In the genomic region with DNA sequence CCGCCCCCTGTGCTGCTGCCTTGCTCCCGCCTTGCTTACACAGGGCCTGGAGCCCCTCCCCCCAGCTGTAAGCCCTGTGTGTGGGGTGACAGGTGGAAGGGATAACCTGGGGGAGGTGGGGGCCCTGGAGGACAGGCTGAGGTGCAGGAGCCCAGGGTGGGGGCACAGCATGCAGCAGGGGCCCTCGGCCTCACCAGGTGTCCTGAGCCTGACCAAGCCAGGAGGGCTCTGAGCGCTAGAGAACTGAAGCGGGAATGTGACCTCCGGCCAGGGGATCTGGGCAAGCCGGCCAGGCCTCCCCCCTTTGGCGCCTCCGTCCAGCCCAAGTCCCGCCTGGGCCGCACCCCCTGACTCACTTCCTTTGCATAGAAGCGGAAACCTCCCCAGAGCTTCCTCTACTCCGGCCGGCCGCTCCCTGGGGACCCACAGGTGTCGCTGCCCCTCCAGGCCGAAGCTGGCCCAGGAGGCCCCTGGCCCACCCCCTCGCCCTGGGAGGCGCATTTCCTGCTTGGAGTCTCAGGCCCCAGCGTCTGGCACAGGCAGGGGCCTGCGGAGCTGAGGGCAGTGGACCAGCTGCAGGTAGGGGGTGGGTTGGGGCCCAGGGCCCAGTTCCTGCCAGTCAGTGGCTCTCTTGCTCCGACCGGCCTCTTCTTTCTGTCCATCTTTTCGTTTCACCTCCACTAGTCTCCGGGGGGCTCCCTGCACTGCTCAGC, we compare ENCODE assay signal across 8 cellular contexts. TPM values are rescaled to one million over a fixed set of nuclear protein-coding genes. Genes with fewer than 3 reads are reported as not detected.
DNase-seq lines count a peak whose midpoint lies in the region; ATAC-seq, FAIRE-seq and TF ChIP-seq lines count a peak whose summit lies in the region.

Gene TOR4A, plus strand, starts transcription at position 398 of the 713 bp plus-strand sequence. CDS start 964 bp downstream, outside the sequence.

- TF ChIP-seq POLR2A in GM18505 (IDR thresholded peaks at IDR 0.05; ENCODE audit: borderline replicate concordance, extremely low read depth, insufficient read depth, insufficient read length), result peak; percentile 74
- peak; percentile 79 to 92 for TF ChIP-seq POLR2A in Peyer's patch (IDR thresholded peaks at IDR 0.05)

- H3K27me3 ChIP-seq in Peyer's patch (no peaks in the 10 kb centered on the region), keratinocyte (ENCODE audit: control insufficient read depth, extremely low read depth, insufficient read depth, low read length) (peaks cover 3% of the 10 kb centered on the region)

- peak within 1 kb of the TSS; percentile 81 for H3K9ac ChIP-seq in keratinocyte (ENCODE audit: control insufficient read depth, extremely low read depth, insufficient read depth, low read length)

- no peak for TF ChIP-seq CTCF in AG04449 (IDR thresholded peaks at IDR 0.05; ENCODE audit: insufficient read depth, low read length, missing control alignments)
- peak in 5 of 6 experiments; percentile 7 to 50 (median 38) for TF ChIP-seq CTCF in Peyer's patch (IDR thresholded peaks at IDR 0.05)
- peak in 1 of 3 experiments; percentile 19 for TF ChIP-seq CTCF in keratinocyte (optimal IDR thresholded peaks at IDR 0.05 in 1 of 3, IDR thresholded peaks at IDR 0.05 in 1 of 3, conservative IDR thresholded peaks at IDR 0.05 in 1 of 3; ENCODE audit: extremely low read depth in 1 of 3, insufficient read depth in 2 of 3, low read length in 3 of 3)

- H3K36me3 Mint-ChIP-seq in stimulated activated effector memory CD8-positive, alpha-beta T cell treated with anti-CD3 and anti-CD28 coated beads, Interleukin-12 subunit alpha, Interleukin-12 subunit beta, amount 100 ng/mL, for 72 hours, result peaks cover 13% of the 10 kb centered on the region

- H3K9me3 Mint-ChIP-seq in stimulated activated effector memory CD8-positive, alpha-beta T cell treated with anti-CD3 and anti-CD28 coated beads, Interleukin-12 subunit alpha, Interleukin-12 subunit beta, amount 100 ng/mL, for 72 hours, result no peaks in the 10 kb centered on the region

- peak; percentile 46 for ATAC-seq in GM18505 (IDR thresholded peaks at IDR 0.05; ENCODE audit: unreplicated experiment)
- ATAC-seq in HG02970 (IDR thresholded peaks at IDR 0.05; ENCODE audit: low FRiP score, unreplicated experiment), result peak; percentile 76
- ATAC-seq in stimulated activated effector memory CD8-positive, alpha-beta T cell treated with anti-CD3 and anti-CD28 coated beads, Interleukin-12 subunit alpha, Interleukin-12 subunit beta, amount 100 ng/mL, for 72 hours, result peak; percentile 74

- POLR2A ChIA-PET in AG04449 (lab: Yijun Ruan, JAX), result interaction anchor here (1.0 to 2.2 kb wide), 3 partner anchors 13 to 36 kb away, joined by 4 to 18 read pairs (median 8); partner anchors contain the start of gene TUBB4B

- CTCF ChIA-PET in AG04449 (lab: Yijun Ruan, JAX), result interaction anchor here (0.8 to 1.9 kb wide), 9 partner anchors 9 to 167 kb away, joined by 3 to 7 read pairs (median 5); partner anchors contain the start of genes EXD3 and NOXA1

- peak within 1 kb of the TSS; percentile 63 for H3K4me3 ChIP-seq in AG04449 (ENCODE audit: low read depth, low read length)
- H3K4me3 ChIP-seq in Peyer's patch, result peak within 1 kb of the TSS; percentile 56 to 75 (median 66)
- H3K4me3 ChIP-seq in keratinocyte (ENCODE audit: control insufficient read depth in 2 of 3, extremely low read depth in 1 of 3, insufficient read depth in 2 of 3, low read depth in 1 of 3, low read length in 3 of 3), result peak within 1 kb of the TSS; percentile 71 to 77 (median 74)

- H3K36me3 ChIP-seq in Peyer's patch, result peaks cover 0 to 24% (median 3%) of the 10 kb centered on the region in 3 donors
- H3K36me3 ChIP-seq in keratinocyte (ENCODE audit: control insufficient read depth in 2 of 2, extremely low read depth in 1 of 2, insufficient read depth in 2 of 2, low read length in 2 of 2), result peaks cover 9 to 10% of the 10 kb centered on the region in 2 experiments

- peaks cover 3% of the 10 kb centered on the region for H4K20me1 ChIP-seq in keratinocyte (ENCODE audit: control insufficient read depth, extremely low read depth, insufficient read depth, low read length)

- no peaks in the 10 kb centered on the region for H3K9me3 ChIP-seq in Peyer's patch
- H3K9me3 ChIP-seq in keratinocyte (ENCODE audit: control insufficient read depth, low read depth, low read length), result no peaks in the 10 kb centered on the region

- H3K4me3 Mint-ChIP-seq in stimulated activated effector memory CD8-positive, alpha-beta T cell treated with anti-CD3 and anti-CD28 coated beads, Interleukin-12 subunit alpha, Interleukin-12 subunit beta, amount 100 ng/mL, for 72 hours, result peak within 1 kb of the TSS; percentile 83

- peak within 1 kb of the TSS; percentile 88 for H3K27ac Mint-ChIP-seq in stimulated activated effector memory CD8-positive, alpha-beta T cell treated with anti-CD3 and anti-CD28 coated beads, Interleukin-12 subunit alpha, Interleukin-12 subunit beta, amount 100 ng/mL, for 72 hours

- FAIRE-seq in keratinocyte (lab: Jason Lieb, UNC), result no peak

- H3K79me2 ChIP-seq in keratinocyte (ENCODE audit: control insufficient read depth, insufficient read depth, low read length), result peaks cover 25% of the 10 kb centered on the region

- peak within 1 kb of the TSS; percentile 77 for H3K4me2 ChIP-seq in keratinocyte (ENCODE audit: control insufficient read depth, extremely low read depth, insufficient read depth, low read depth, low read length)

- no peak within 1 kb of the TSS for H2AFZ ChIP-seq in keratinocyte (ENCODE audit: control insufficient read depth, low read length)

- no peaks in the 10 kb centered on the region for H3K9me1 ChIP-seq in keratinocyte (ENCODE audit: control insufficient read depth, extremely low read depth, insufficient read depth, low read length)

- H3K4me1 ChIP-seq in Peyer's patch (peaks cover 11 to 46% (median 21%) of the 10 kb centered on the region in 4 donors), keratinocyte (ENCODE audit: control insufficient read depth, extremely low read depth, insufficient read depth, low read length) (peaks cover 23% of the 10 kb centered on the region)

- DNase-seq in AG04449 (ENCODE audit: low read depth, low spot score) (peak; percentile 26), Peyer's patch (peak; percentile 90 to 95 (median 92)), caudate nucleus (lab: John Stamatoyannopoulos, UW) (peak in 5 of 61 donors; percentile 8 to 35 (median 22)), keratinocyte (ENCODE audit: low read depth, low spot score) (no peak), NCI-H524 (lab: John Stamatoyannopoulos, UW) (no peak)
- DNase-seq in stimulated activated effector memory CD8-positive, alpha-beta T cell treated with anti-CD3 and anti-CD28 coated beads, Interleukin-12 subunit alpha, Interleukin-12 subunit beta, amount 100 ng/mL, for 72 hours (ENCODE audit: low spot score in 2 of 2), result peak; percentile 36 to 73

- peaks cover 25% of the 10 kb centered on the region for H3K4me1 Mint-ChIP-seq in stimulated activated effector memory CD8-positive, alpha-beta T cell treated with anti-CD3 and anti-CD28 coated beads, Interleukin-12 subunit alpha, Interleukin-12 subunit beta, amount 100 ng/mL, for 72 hours

- dilution Hi-C loops in keratinocyte (cut with MboI; ENCODE audit: extremely low pct_ligation_motif_present, low sequenced_read_pairs), result no loop called here

- H3K27ac ChIP-seq in Peyer's patch (peak within 1 kb of the TSS; percentile 83 to 92 (median 86)), caudate nucleus (ENCODE audit: low read depth, low read length) (peak within 1 kb of the TSS; percentile 76), keratinocyte (ENCODE audit: control insufficient read depth, insufficient read depth, low read length) (peak within 1 kb of the TSS; percentile 43)

RNA-seq across cellular contexts. Expression of gene TOR4A, which starts in this region (rescaled TPM):
- 10 to 100 TPM; 33.8 to 45.7 (median 39.2) TPM for total RNA-seq in Peyer's patch
- polyA plus RNA-seq in keratinocyte, result 5.8 to 9.8 TPM (median 7.8 TPM) in 3 replicates
- polyA plus RNA-seq in keratinocyte (2011; ENCODE audit: low read depth), result 1.6 TPM
- 3.7 and 9.2 TPM in 2 replicates for polyA plus RNA-seq in keratinocyte (2011; cell fraction: cytosol; rRNA removed)
- polyA plus RNA-seq in keratinocyte (2011; cell fraction: nucleus; rRNA removed), result 10.6 and 18.7 TPM in 2 replicates
- polyA plus RNA-seq in keratinocyte (2012; ENCODE audit: low replicate concordance), result 7.0 and 11.9 TPM in 2 replicates
- 5.8 to 11.4 TPM (median 7.4 TPM) in 3 replicates for polyA minus RNA-seq in keratinocyte
- polyA minus RNA-seq in keratinocyte (2011; cell fraction: cytosol; rRNA and poly(A)+ RNA removed), result 36.6 TPM
- 25.4 and 32.9 TPM in 2 replicates for polyA minus RNA-seq in keratinocyte (2011; cell fraction: nucleus; rRNA and poly(A)+ RNA removed)

Comparison
In these comparisons a context has a peak if more than half of its experiments do, and no peak if none do; other contexts are left out.
1. DNase-seq: peak in AG04449 (single experiment), Peyer's patch (3 of 3) and stimulated activated effector memory CD8-positive, alpha-beta T cell treated with anti-CD3 and anti-CD28 coated beads, Interleukin-12 subunit alpha, Interleukin-12 subunit beta, amount 100 ng/mL, for 72 hours (2 of 2); none in keratinocyte (single experiment) and NCI-H524 (0 of 2).
2. Peak in every context shown above with its lines, with median percentiles within 50 percentile points of each other: H3K4me3 ChIP-seq, ATAC-seq and H3K27ac ChIP-seq.